13 cellular contexts compared by ENCODE assay signal in genomic region chr1:111182052-111182451, GRCh38. TPM values are rescaled to one million over a fixed set of nuclear protein-coding genes. Genes with fewer than 3 reads are reported as not detected.
"Had no signal": no experiment of that assay in that cellular context is flagged by ENCODE, and none has a peak within 500 bp of the region (broad histone marks: within the 10 kb centered on the region; RNA-seq: fewer than 3 reads in every experiment).

No MANE protein-coding gene starts in this region.

- H3K9me3 ChIP-seq: esophagus squamous epithelium, transverse colon had no signal

- H3K27me3 ChIP-seq: cardiac muscle cell, esophagus squamous epithelium, transverse colon had no signal

- H3K27ac Mint-ChIP-seq: activated T-helper 2 cell treated with anti-CD3 and anti-CD28 coated beads, Interferon-gamma antibody, Interleukin-2, Interleukin-4, amounts not matched to agents 10 μg/mL and 5 μg/mL and 100 μg/mL, durations not matched to agents 14 hours and 24 hours and 36 hours had no signal

- H3K27ac ChIP-seq: cardiac muscle cell, esophagus squamous epithelium had no signal

- H3K9me3 Mint-ChIP-seq: activated T-helper 2 cell treated with anti-CD3 and anti-CD28 coated beads, Interferon-gamma antibody, Interleukin-2, Interleukin-4, amounts not matched to agents 10 μg/mL and 5 μg/mL and 100 μg/mL, durations not matched to agents 14 hours and 24 hours and 36 hours had no signal

- H3K4me3 ChIP-seq: cardiac muscle cell, esophagus squamous epithelium, transverse colon had no signal

- DNase-seq: activated CD4-positive, alpha-beta T cell treated with anti-CD3 and anti-CD28 coated beads for 1 hour; esophagus squamous epithelium; foreskin fibroblast; mesenchymal stem cell; retina; stimulated activated CD4-positive, alpha-beta T cell treated with anti-CD3 and anti-CD28 coated beads, Interleukin-4, amount 100 ng/mL, for 4 hours; substantia nigra; SW 1271; T-helper 9 cell; transverse colon had no signal

- ATAC-seq: left lobe of liver had no signal

RNA-seq across cellular contexts. Expression of gene CHI3L2, which starts 45.5 kb away (rescaled TPM):
- total RNA-seq: cardiac muscle cell had no signal
